Comparison of ENCODE assay signal across 8 cellular contexts in genomic region chr1:9235560-9235959, GRCh38. TPM values are rescaled to one million over a fixed set of nuclear protein-coding genes. Genes with fewer than 3 reads are reported as not detected.
A peak's percentile ranks its signal among the peaks of the same experiment; 100 is the strongest.
DNase-seq lines count a peak whose midpoint lies in the region; ATAC-seq and TF ChIP-seq lines count a peak whose summit lies in the region.

No MANE protein-coding gene starts in this region.

- H3K27ac Mint-ChIP-seq in T-cell, result peak overlapping the region; percentile 84 to 89

- H3K4me1 Mint-ChIP-seq in T-cell, result peaks cover 42 to 47% (median 46%) of the 10 kb centered on the region in 3 donors

- TF ChIP-seq POLR2A in gastrocnemius medialis (IDR thresholded peaks at IDR 0.05), result no peak

- TF ChIP-seq CTCF in GM12865 (IDR thresholded peaks at IDR 0.05; ENCODE audit: insufficient read depth, low read depth, low read length, missing control alignments), result no peak
- no peak for TF ChIP-seq CTCF in foreskin fibroblast (IDR thresholded peaks at IDR 0.05; ENCODE audit: low read depth, low read length)
- TF ChIP-seq CTCF in gastrocnemius medialis (IDR thresholded peaks at IDR 0.05 in 4 of 5, conservative IDR thresholded peaks at IDR 0.05 in 1 of 5), result no peak

- in situ Hi-C loops in gastrocnemius medialis (cut with MboI; ENCODE audit: low sequenced_read_pairs in 4 of 4), result no loop called here

- H3K36me3 Mint-ChIP-seq in T-cell, result no peaks in the 10 kb centered on the region

- POLR2A ChIA-PET in T-cell (lab: Charles Lee), result interaction anchor here in 1 of 2 donors (0.6 kb wide), 1 partner anchor 800 kb away, joined by 3 read pairs; no protein-coding TSS in a partner anchor

- ATAC-seq in T-cell (replicated peaks in 1 of 4) (no peak), gastrocnemius medialis (no peak), HG02852 (IDR thresholded peaks at IDR 0.05; ENCODE audit: unreplicated experiment) (no peak)

- H3K9me3 Mint-ChIP-seq in T-cell, result no peaks in the 10 kb centered on the region

- H3K27ac ChIP-seq in gastrocnemius medialis, result peak overlapping the region; percentile 86 to 99 (median 92)

- H3K9me3 ChIP-seq in gastrocnemius medialis, result no peaks in the 10 kb centered on the region

- intact Hi-C loops in gastrocnemius medialis (cut with DNase I; ENCODE audit: low total_unique reads), result loop anchor here (10.0 kb wide), 2 partner anchors 811 to 1619 kb away; no protein-coding TSS in a partner anchor

- H3K4me1 ChIP-seq in gastrocnemius medialis, result peaks cover 76 to 80% of the 10 kb centered on the region in 2 donors

- no peaks in the 10 kb centered on the region for H3K36me3 ChIP-seq in gastrocnemius medialis

- H3K4me3 Mint-ChIP-seq in T-cell, result peak overlapping the region; percentile 83 to 92 (median 84)

- DNase-seq in GM12865 (ENCODE audit: low read depth) (no peak), T-cell (no peak), foreskin fibroblast (no peak), gastrocnemius medialis (no peak), Ammon's horn (ENCODE audit: low spot score) (no peak), 8988T (no peak), NOMO-1 (lab: John Stamatoyannopoulos, UW; ENCODE audit: unreplicated experiment in 2 of 2) (no peak)

- H3K4me3 ChIP-seq in GM12865 (ENCODE audit: low read depth, low read length) (peak overlapping the region; percentile 86), foreskin fibroblast (ENCODE audit: low read depth in 1 of 2, low read length in 2 of 2) (peak overlapping the region; percentile 58 to 87), gastrocnemius medialis (peak overlapping the region; percentile 74 to 87 (median 79))

- H3K27me3 ChIP-seq in gastrocnemius medialis, result no peaks in the 10 kb centered on the region

- no peaks in the 10 kb centered on the region for H3K27me3 Mint-ChIP-seq in T-cell

- CTCF ChIA-PET in T-cell (lab: Charles Lee), result no interaction called here

RNA-seq across cellular contexts. Expression of gene H6PD, which starts 1.0 kb away (rescaled TPM):
- total RNA-seq in T-cell, result 10 to 100 TPM; 17.6 to 26.5 (median 23.9) TPM
- total RNA-seq in gastrocnemius medialis, result 10 to 100 TPM; 37.3 to 65.1 (median 44.4) TPM

RNA-seq across cellular contexts. Expression of gene SPSB1, which starts 57.1 kb away (rescaled TPM):
- total RNA-seq in T-cell (1 to 10 TPM; 3.1 to 6.4 (median 5.4) TPM), gastrocnemius medialis (100 to 1,000 TPM in 1 of 4 donors, 10 to 100 TPM in 3; 40.4 to 161 (median 56.6) TPM)

Comparison
In these comparisons a context has a peak if more than half of its experiments do, and no peak if none do; other contexts are left out.
1. RNA of gene SPSB1, which starts 57.1 kb away (total RNA-seq): 40.4 to 161 TPM in gastrocnemius medialis; 3.1 to 6.4 TPM in T-cell; every median in the first group is over 4 times any median in the second.
2. Peak in every context shown above with its lines, with median percentiles within 50 percentile points of each other: H3K4me3 ChIP-seq.